Comparison of ENCODE assay signal across 9 cellular contexts in genomic region chr1:226676381-226676780, GRCh38.
DNase-seq lines count a peak whose midpoint lies in the region; ATAC-seq, FAIRE-seq and TF ChIP-seq lines count a peak whose summit lies in the region.
"Had no signal": no experiment of that assay in that cellular context is flagged by ENCODE, and none has a peak within 500 bp of the region (broad histone marks: within the 10 kb centered on the region; RNA-seq: fewer than 3 reads in every experiment).

No MANE protein-coding gene starts in this region.

- no peak for TF ChIP-seq POLR2A in GM12891 (IDR thresholded peaks at IDR 0.05; ENCODE audit: low read depth, low read length)

- no peaks in the 10 kb centered on the region for H3K79me2 ChIP-seq in PC-3 (ENCODE audit: low read length)

- ATAC-seq in PC-3: no peak
- ATAC-seq in HG02642 (IDR thresholded peaks at IDR 0.05; ENCODE audit: poor library complexity, unreplicated experiment): no peak
- ATAC-seq in GM21528 (IDR thresholded peaks at IDR 0.05; ENCODE audit: low FRiP score, unreplicated experiment): no peak
- no peak for ATAC-seq in HG03378 (IDR thresholded peaks at IDR 0.05; ENCODE audit: unreplicated experiment)

- no peaks in the 10 kb centered on the region for H4K20me1 ChIP-seq in PC-3 (ENCODE audit: low read length)

- H3K27ac ChIP-seq in PC-3 (ENCODE audit: low read length): peak overlapping the region; percentile 73
- peak overlapping the region; percentile 92 for H3K27ac ChIP-seq in effector memory CD4-positive, alpha-beta T cell (ENCODE audit: insufficient read depth, low read length, poor library complexity, severe bottlenecking)
- peak overlapping the region; percentile 94 for H3K27ac ChIP-seq in skeletal muscle tissue (ENCODE audit: low read depth, low read length)

- no peaks in the 10 kb centered on the region for H3K36me3 ChIP-seq in PC-3 (ENCODE audit: low read depth, low read length)
- H3K36me3 ChIP-seq in effector memory CD4-positive, alpha-beta T cell (ENCODE audit: control insufficient read depth, insufficient read depth, low read length): peaks cover 5% of the 10 kb centered on the region
- no peaks in the 10 kb centered on the region for H3K36me3 ChIP-seq in skeletal muscle tissue (ENCODE audit: control insufficient read depth in 3 of 3, insufficient read depth in 3 of 3, low read length in 3 of 3)

- H3F3A ChIP-seq in PC-3 (ENCODE audit: low read length, unreplicated experiment): peaks cover 7% of the 10 kb centered on the region

- H3K27me3 ChIP-seq in PC-3 (ENCODE audit: low read length) (no peaks in the 10 kb centered on the region), skeletal muscle tissue (ENCODE audit: control insufficient read depth in 3 of 3, insufficient read depth in 3 of 3, low read length in 3 of 3) (no peaks in the 10 kb centered on the region)
- H3K27me3 ChIP-seq in effector memory CD4-positive, alpha-beta T cell (replicated peaks; ENCODE audit: control insufficient read depth, insufficient read depth, low read length, poor library complexity, severe bottlenecking): no peaks in the 10 kb centered on the region

- BruUV-seq in PC-3 (replicated peaks; lab: Mats Ljungman, UMichigan): no TSS peak

- POLR2A ChIA-PET in PC-3 (lab: Charles Lee; ENCODE audit: unreplicated experiment): no interaction called here

- H2AFZ ChIP-seq in PC-3 (ENCODE audit: low read length): no peak overlapping the region

- CTCF ChIA-PET in PC-3 (lab: Charles Lee): no interaction called here

- no peak for FAIRE-seq in GM12891 (lab: Jason Lieb, UNC)

- TF ChIP-seq CTCF in PC-3 (conservative IDR thresholded peaks at IDR 0.05; ENCODE audit: low read depth, low read length): no peak

- H3K4me2 ChIP-seq in PC-3 (ENCODE audit: low read length): peak overlapping the region; percentile 61

- intact Hi-C loops in PC-3 (cut with micrococcal nuclease): no loop called here

- H3K9ac ChIP-seq in PC-3 (ENCODE audit: low read length): no peak overlapping the region
- H3K9ac ChIP-seq in skeletal muscle tissue (ENCODE audit: low read depth in 1 of 3, low read length in 3 of 3): peak overlapping the region in 2 of 3 donors; percentile 60 to 66

- DNase-seq in GM12891 (ENCODE audit: insufficient read length, low spot score) (no peak), PC-3 (no peak), cerebellar cortex (ENCODE audit: low spot score) (no peak)
- no peak for DNase-seq in effector memory CD4-positive, alpha-beta T cell
- DNase-seq: NCI-H2227 treated with DMSO at 0.1 percent for 48 hours had no signal

- H3K4me3 ChIP-seq in PC-3 (ENCODE audit: low read length): no peak overlapping the region
- no peak overlapping the region for H3K4me3 ChIP-seq in effector memory CD4-positive, alpha-beta T cell (ENCODE audit: insufficient read depth, low read depth, low read length, poor library complexity, severe bottlenecking)
- H3K4me3 ChIP-seq in skeletal muscle tissue (ENCODE audit: low read length in 3 of 3): peak overlapping the region in 2 of 3 donors; percentile 50 to 58

- H3K9me3 ChIP-seq in PC-3 (ENCODE audit: low read length) (no peaks in the 10 kb centered on the region), skeletal muscle tissue (ENCODE audit: control insufficient read depth in 3 of 3, low read length in 3 of 3) (no peaks in the 10 kb centered on the region)
- H3K9me3 ChIP-seq in effector memory CD4-positive, alpha-beta T cell (ENCODE audit: control insufficient read depth, low read length): no peaks in the 10 kb centered on the region

- H3K9me2 ChIP-seq in PC-3 (replicated peaks; ENCODE audit: low read length): no peaks in the 10 kb centered on the region

- H3K4me1 ChIP-seq in PC-3 (ENCODE audit: insufficient read depth, low read length) (peaks cover 29% of the 10 kb centered on the region), skeletal muscle tissue (ENCODE audit: control insufficient read depth in 3 of 3, insufficient read depth in 3 of 3, low read length in 3 of 3) (peaks cover 74 to 80% (median 78%) of the 10 kb centered on the region in 3 donors)
- peaks cover 90% of the 10 kb centered on the region for H3K4me1 ChIP-seq in effector memory CD4-positive, alpha-beta T cell (ENCODE audit: control insufficient read depth, insufficient read depth, low read length, poor library complexity, severe bottlenecking)

TF ChIP-seq in GM12891, 5 proteins besides CTCF, POLR2A, EP300 and RAD21:
- TF ChIP-seq PAX5 (IDR thresholded peaks at IDR 0.05; ENCODE audit: insufficient read depth, low read length, severe bottlenecking): no peak
- TF ChIP-seq SPI1 (IDR thresholded peaks at IDR 0.05; ENCODE audit: low read depth, low read length): peak; percentile 74

Comparison
In these comparisons a context has a peak if more than half of its experiments do, and no peak if none do; other contexts are left out.
1. H3K4me3 ChIP-seq: peak in skeletal muscle tissue (2 of 3); none in PC-3 (single experiment) and effector memory CD4-positive, alpha-beta T cell (single experiment).
2. Peak in every context shown above with its lines, with median percentiles within 50 percentile points of each other: H3K27ac ChIP-seq.